In genomic region chr20:48668451-48668946, GRCh38 we compare ENCODE assay signal across 12 cellular contexts.
A peak's percentile ranks its signal among the peaks of the same experiment; 100 is the strongest.
DNase-seq lines count a peak whose midpoint lies in the region; ATAC-seq, FAIRE-seq and TF ChIP-seq lines count a peak whose summit lies in the region.
"Had no signal": no experiment of that assay in that cellular context is flagged by ENCODE, and none has a peak within 500 bp of the region (broad histone marks: within the 10 kb centered on the region; RNA-seq: fewer than 3 reads in every experiment).

No MANE protein-coding gene starts in this region.

- ATAC-seq in omental fat pad (ENCODE audit: low FRiP score) (peak; percentile 41), HG02970 (IDR thresholded peaks at IDR 0.05; ENCODE audit: low FRiP score, unreplicated experiment) (no peak), HG03139 (IDR thresholded peaks at IDR 0.05; ENCODE audit: unreplicated experiment) (no peak)

- peaks cover 0 to 93% (median 12%) of the 10 kb centered on the region in 11 experiments; a peak in 14 of 22 replicates for H3K36me3 ChIP-seq in BLaER1 treated with 17β-estradiol and CSF1 and Interleukin-3, amounts not matched to agents 10 nM and 100 nM
- H3K36me3 ChIP-seq: cardiac muscle cell had no signal

- H3K4me1 ChIP-seq in BLaER1 treated with 17β-estradiol and CSF1 and Interleukin-3, amounts not matched to agents 10 nM and 100 nM, result peaks cover 26 to 48% (median 35%) of the 10 kb centered on the region in 10 experiments

- peak overlapping the region in 8 of 11 experiments; percentile 24 to 67 (median 42); a peak in 14 of 22 replicates for H3K27ac ChIP-seq in BLaER1 treated with 17β-estradiol and CSF1 and Interleukin-3, amounts not matched to agents 10 nM and 100 nM
- H3K27ac ChIP-seq: cardiac muscle cell, SK-N-MC had no signal

- H3K9ac ChIP-seq in BLaER1 treated with 17β-estradiol and CSF1 and Interleukin-3, amounts not matched to agents 10 nM and 100 nM, result peak overlapping the region in 6 of 11 experiments; percentile 19 to 63 (median 46); a peak in 10 of 22 replicates

- H3K27me3 ChIP-seq in BLaER1 treated with 17β-estradiol and CSF1 and Interleukin-3, amounts not matched to agents 10 nM and 100 nM, result no peaks in the 10 kb centered on the region
- H3K27me3 ChIP-seq: cardiac muscle cell had no signal

- peaks cover 0 to 13% (median 0%) of the 10 kb centered on the region in 11 experiments; a peak in 3 of 22 replicates for H3K9me3 ChIP-seq in BLaER1 treated with 17β-estradiol and CSF1 and Interleukin-3, amounts not matched to agents 10 nM and 100 nM (replicated peaks in 1 of 11)

- H3K4me3 ChIP-seq in BLaER1 treated with 17β-estradiol and CSF1 and Interleukin-3, amounts not matched to agents 10 nM and 100 nM, result no peak overlapping the region; a peak in 1 of 20 replicates
- H3K4me3 ChIP-seq: cardiac muscle cell, SK-N-MC had no signal

- H4K20me1 ChIP-seq in BLaER1 treated with 17β-estradiol and CSF1 and Interleukin-3, amounts not matched to agents 10 nM and 100 nM, result peaks cover 0 to 96% (median 0%) of the 10 kb centered on the region in 11 experiments; a peak in 7 of 22 replicates

- peak overlapping the region in 10 of 11 experiments; percentile 68 to 91 (median 76); a peak in 19 of 22 replicates for H3K4me2 ChIP-seq in BLaER1 treated with 17β-estradiol and CSF1 and Interleukin-3, amounts not matched to agents 10 nM and 100 nM

- no peak for TF ChIP-seq CTCF in omental fat pad (IDR thresholded peaks at IDR 0.05)

- FAIRE-seq in frontal cortex (lab: Jason Lieb, UNC), result no peak

- DNase-seq in RPMI7951 (ENCODE audit: low read depth), result peak; percentile 49
- peak; percentile 46 to 50 for DNase-seq in frontal cortex (ENCODE audit: low spot score in 2 of 2)
- DNase-seq in omental fat pad (ENCODE audit: low spot score), result no peak
- DNase-seq in activated CD4-positive, alpha-beta T cell treated with anti-CD3 and anti-CD28 coated beads for 4 hours, result no peak
- DNase-seq in NCI-H2196 (lab: John Stamatoyannopoulos, UW; ENCODE audit: unreplicated experiment), result no peak
- DNase-seq: activated CD4-positive, alpha-beta memory T cell treated with anti-CD3 and anti-CD28 coated beads for 36 hours; NCI-H2227 treated with DMSO at 0.1 percent for 48 hours had no signal

Comparison
In these comparisons a context has a peak if more than half of its experiments do, and no peak if none do; other contexts are left out.
1. DNase-seq: peak in RPMI7951 (single experiment) and frontal cortex (2 of 2); none in omental fat pad (single experiment), activated CD4-positive, alpha-beta T cell treated with anti-CD3 and anti-CD28 coated beads for 4 hours (0 of 2) and NCI-H2196 (single experiment).